In the genomic region with DNA sequence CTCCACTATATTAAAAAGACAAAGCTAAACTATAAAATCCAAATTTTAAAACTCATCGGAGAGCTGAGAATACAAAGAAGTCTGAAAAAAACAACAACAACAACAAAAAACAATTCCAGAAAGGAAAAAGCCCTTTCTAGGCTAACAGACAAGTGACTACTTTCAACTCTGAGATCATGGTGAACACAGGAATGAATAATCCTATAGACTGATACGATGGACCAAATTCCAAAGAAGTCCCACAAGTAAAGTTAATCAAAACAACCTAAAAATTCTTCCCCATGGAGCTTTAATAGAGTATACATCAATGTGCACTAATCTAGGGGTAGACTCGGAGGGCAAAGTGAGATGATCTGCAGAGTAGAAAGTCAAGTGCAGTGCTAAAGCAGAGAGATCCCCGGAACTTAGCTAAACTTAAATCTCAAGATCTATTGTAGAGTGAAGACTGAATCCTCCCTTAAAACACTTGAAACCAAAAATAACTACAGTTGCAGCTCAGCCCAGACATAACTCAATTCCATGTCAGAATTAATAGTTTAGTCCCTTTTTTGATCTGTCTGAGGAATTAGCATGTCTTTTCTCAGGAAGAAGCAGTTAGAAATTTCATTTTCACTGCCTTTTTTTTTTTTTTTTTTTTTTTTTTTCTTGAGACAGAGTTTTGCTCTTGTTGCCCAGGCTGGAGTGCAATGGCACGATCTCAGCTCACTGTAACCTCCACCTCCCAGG, we compare ENCODE assay signal across 23 cellular contexts.
"Had no signal": no experiment of that assay in that cellular context is flagged by ENCODE, and none has a peak within 500 bp of the region (broad histone marks: within the 10 kb centered on the region; RNA-seq: fewer than 3 reads in every experiment).

No MANE protein-coding gene starts in this region.

- H3K27ac Mint-ChIP-seq: memory B cell; naive thymus-derived CD4-positive, alpha-beta T cell; neural progenitor cell had no signal

- H3K9me3 ChIP-seq: gastrocnemius medialis, prostate gland, right atrium auricular region, suprapubic skin, transverse colon, vagina had no signal

- H3K9ac ChIP-seq: neural progenitor cell had no signal

- H2AFZ ChIP-seq: neural progenitor cell had no signal

- H3K4me3 ChIP-seq: dorsolateral prefrontal cortex, gastrocnemius medialis, lung, neural progenitor cell, prostate gland, right atrium auricular region, smooth muscle cell, suprapubic skin, transverse colon, vagina had no signal

- H3K4me3 Mint-ChIP-seq: memory B cell; naive thymus-derived CD4-positive, alpha-beta T cell; nephron; neural progenitor cell; stimulated activated naive CD8-positive, alpha-beta T cell treated with anti-CD3 and anti-CD28 coated beads, Interleukin-15, amount 100 ng/mL, for 72 hours had no signal

- H3K4me1 ChIP-seq: neural progenitor cell, prostate gland, suprapubic skin had no signal

- H3K9me3 Mint-ChIP-seq: memory B cell; nephron; stimulated activated naive CD8-positive, alpha-beta T cell treated with anti-CD3 and anti-CD28 coated beads, Interleukin-15, amount 100 ng/mL, for 72 hours had no signal

- H3K27me3 Mint-ChIP-seq: memory B cell; naive thymus-derived CD4-positive, alpha-beta T cell; stimulated activated naive CD8-positive, alpha-beta T cell treated with anti-CD3 and anti-CD28 coated beads, Interleukin-15, amount 100 ng/mL, for 72 hours had no signal

- H3K36me3 Mint-ChIP-seq: neural progenitor cell had no signal

- H3K27me3 ChIP-seq: dorsolateral prefrontal cortex, gastrocnemius medialis, neural progenitor cell, right atrium auricular region, suprapubic skin, transverse colon, vagina had no signal

- DNase-seq: dorsolateral prefrontal cortex; effector CD4-positive, alpha-beta T cell; gastrocnemius medialis; head of caudate nucleus; naive thymus-derived CD4-positive, alpha-beta T cell; stimulated activated CD4-positive, alpha-beta T cell treated with anti-CD3 and anti-CD28 coated beads, Interleukin-12 subunit alpha, Interleukin-12 subunit beta, amount 100 ng/mL, for 4 hours; stimulated activated CD4-positive, alpha-beta T cell treated with anti-CD3 and anti-CD28 coated beads, Interleukin-1b, Interleukin-23, amount 100 ng/mL, for 48 hours; stimulated activated CD4-positive, alpha-beta T cell treated with anti-CD3 and anti-CD28 coated beads, Interleukin-4, amount 100 ng/mL, for 1 hour; stimulated activated CD8-positive, alpha-beta memory T cell treated with anti-CD3 and anti-CD28 coated beads, Interleukin-4, amount 100 ng/mL, for 48 hours; stimulated activated naive CD4-positive, alpha-beta T cell; stimulated activated naive CD8-positive, alpha-beta T cell treated with anti-CD3 and anti-CD28 coated beads, Interleukin-15, amount 100 ng/mL, for 72 hours; transverse colon had no signal

- H3K36me3 ChIP-seq: gastrocnemius medialis, neural progenitor cell, prostate gland, right atrium auricular region, suprapubic skin, transverse colon, vagina had no signal

- ATAC-seq: gastrocnemius medialis; left lobe of liver; naive thymus-derived CD4-positive, alpha-beta T cell; sciatic nerve; stimulated activated naive CD8-positive, alpha-beta T cell treated with anti-CD3 and anti-CD28 coated beads, Interleukin-15, amount 100 ng/mL, for 72 hours had no signal

- H3K27ac ChIP-seq: dorsolateral prefrontal cortex, gastrocnemius medialis, neural progenitor cell, prostate gland, right atrium auricular region, suprapubic skin, transverse colon, vagina had no signal

- H3K4me2 ChIP-seq: neural progenitor cell, smooth muscle cell had no signal
